In genomic region chr16:70064841-70065370, GRCh38 we compare ENCODE assay signal across 8 cellular contexts. TPM values are rescaled to one million over a fixed set of nuclear protein-coding genes. Genes with fewer than 3 reads are reported as not detected.
DNase-seq lines count a peak whose midpoint lies in the region; ATAC-seq lines count a peak whose summit lies in the region.
"Not testable (repeated sequence)": the region's sequence is repeated elsewhere in the genome, so short reads cannot be mapped to it uniquely, and the experiment has no call there.

No MANE protein-coding gene starts in this region.

- not testable (repeated sequence) for H3K36me3 Mint-ChIP-seq in dendritic cell treated with granulocyte-macrophage colony-stimulating factor and Interleukin-4, amounts not matched to agents 40 ng/mL and 50 ng/mL, for 4 days (ENCODE audit: low read depth)

- H3K4me3 Mint-ChIP-seq in dendritic cell treated with granulocyte-macrophage colony-stimulating factor and Interleukin-4, amounts not matched to agents 40 ng/mL and 50 ng/mL, for 4 days, result peak overlapping the region; percentile 73

- H3K27me3 Mint-ChIP-seq in dendritic cell treated with granulocyte-macrophage colony-stimulating factor and Interleukin-4, amounts not matched to agents 40 ng/mL and 50 ng/mL, for 4 days, result not testable (repeated sequence)

- not testable (repeated sequence) for H3K27me3 ChIP-seq in iPS-20b (ENCODE audit: insufficient read depth, low read length)

- not testable (repeated sequence) for H3K9me3 ChIP-seq in iPS-20b (ENCODE audit: insufficient read depth, low read depth, low read length)

- not testable (repeated sequence) for H3K36me3 ChIP-seq in iPS-20b (ENCODE audit: insufficient read depth, low read depth, low read length)

- H3K27ac Mint-ChIP-seq in dendritic cell treated with granulocyte-macrophage colony-stimulating factor and Interleukin-4, amounts not matched to agents 40 ng/mL and 50 ng/mL, for 4 days, result peak overlapping the region; percentile 63

- ATAC-seq in HG02840 (IDR thresholded peaks at IDR 0.05; ENCODE audit: low FRiP score, unreplicated experiment), result peak; percentile 10

- H3K9ac ChIP-seq in iPS-20b (ENCODE audit: low read depth, low read length), result peak overlapping the region; percentile 65; the same call in 1 of the 2 replicates

- H3K4me3 ChIP-seq in iPS-20b (ENCODE audit: low read length), result peak overlapping the region; percentile 90

- intact Hi-C loops in dendritic cell treated with granulocyte-macrophage colony-stimulating factor and Interleukin-4, amounts not matched to agents 40 ng/mL and 50 ng/mL, for 4 days (cut with micrococcal nuclease); posterior vena cava (cut with DNase I): not testable (repeated sequence)

- peak; percentile 0 for DNase-seq in DMS79 treated with DMSO at 0.1 percent for 48 hours (lab: John Stamatoyannopoulos, UW)
- peak; percentile 50 for DNase-seq in OCI-M1 (lab: John Stamatoyannopoulos, UW)
- DNase-seq in activated CD8-positive, alpha-beta memory T cell treated with anti-CD3 and anti-CD28 coated beads, Interleukin-2, amount 50 U/mL, for 4 hours, result peak; percentile 78
- peak; percentile 83 for DNase-seq in posterior vena cava (ENCODE audit: low spot score)
- peak; percentile 76 for DNase-seq in stimulated activated naive CD4-positive, alpha-beta T cell treated with Interleukin-2 at 50 U/mL for 16 hours (lab: John Stamatoyannopoulos, UW)

- H3K9me3 Mint-ChIP-seq in dendritic cell treated with granulocyte-macrophage colony-stimulating factor and Interleukin-4, amounts not matched to agents 40 ng/mL and 50 ng/mL, for 4 days, result not testable (repeated sequence)

- not testable (repeated sequence) for H3K4me1 Mint-ChIP-seq in dendritic cell treated with granulocyte-macrophage colony-stimulating factor and Interleukin-4, amounts not matched to agents 40 ng/mL and 50 ng/mL, for 4 days (ENCODE audit: low read depth)

- not testable (repeated sequence) for H3K27ac ChIP-seq in iPS-20b (ENCODE audit: low read length)

- H3K4me1 ChIP-seq in iPS-20b (ENCODE audit: insufficient read depth, low read length), result not testable (repeated sequence)

RNA-seq across cellular contexts. Expression of gene PDPR, which starts 49.2 kb away (rescaled TPM):
- total RNA-seq in posterior vena cava, result 10 to 100 TPM; 26.0 to 28.8 TPM

Comparison
In these comparisons a context has a peak if more than half of its experiments do, and no peak if none do; other contexts are left out.
1. DNase-seq: peak in every context shown above with its lines; median percentile 83 in posterior vena cava; 78 in activated CD8-positive, alpha-beta memory T cell treated with anti-CD3 and anti-CD28 coated beads, Interleukin-2, amount 50 U/mL, for 4 hours; 76 in stimulated activated naive CD4-positive, alpha-beta T cell treated with Interleukin-2 at 50 U/mL for 16 hours; 50 in OCI-M1; 0 in DMS79 treated with DMSO at 0.1 percent for 48 hours.